ENCODE assay signal across 1 cellular context in genomic region chrX:39194673-39195072, GRCh38.
TF ChIP-seq lines count a peak whose summit lies in the region.

No MANE protein-coding gene starts in this region.

TF ChIP-seq in HEK293, 187 proteins besides CTCF, POLR2A, EP300 and RAD21 (continued from another document):
- TF ChIP-seq, protein P1, sequence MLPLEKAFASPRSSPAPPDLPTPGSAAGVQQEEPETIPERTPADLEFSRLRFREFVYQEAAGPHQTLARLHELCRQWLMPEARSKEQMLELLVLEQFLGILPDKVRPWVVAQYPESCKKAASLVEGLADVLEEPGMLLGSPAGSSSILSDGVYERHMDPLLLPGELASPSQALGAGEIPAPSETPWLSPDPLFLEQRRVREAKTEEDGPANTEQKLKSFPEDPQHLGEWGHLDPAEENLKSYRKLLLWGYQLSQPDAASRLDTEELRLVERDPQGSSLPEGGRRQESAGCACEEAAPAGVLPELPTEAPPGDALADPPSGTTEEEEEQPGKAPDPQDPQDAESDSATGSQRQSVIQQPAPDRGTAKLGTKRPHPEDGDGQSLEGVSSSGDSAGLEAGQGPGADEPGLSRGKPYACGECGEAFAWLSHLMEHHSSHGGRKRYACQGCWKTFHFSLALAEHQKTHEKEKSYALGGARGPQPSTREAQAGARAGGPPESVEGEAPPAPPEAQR (tag by site-specific recombination; IDR thresholded peaks at IDR 0.05), result no peak
- TF ChIP-seq, protein P2, sequence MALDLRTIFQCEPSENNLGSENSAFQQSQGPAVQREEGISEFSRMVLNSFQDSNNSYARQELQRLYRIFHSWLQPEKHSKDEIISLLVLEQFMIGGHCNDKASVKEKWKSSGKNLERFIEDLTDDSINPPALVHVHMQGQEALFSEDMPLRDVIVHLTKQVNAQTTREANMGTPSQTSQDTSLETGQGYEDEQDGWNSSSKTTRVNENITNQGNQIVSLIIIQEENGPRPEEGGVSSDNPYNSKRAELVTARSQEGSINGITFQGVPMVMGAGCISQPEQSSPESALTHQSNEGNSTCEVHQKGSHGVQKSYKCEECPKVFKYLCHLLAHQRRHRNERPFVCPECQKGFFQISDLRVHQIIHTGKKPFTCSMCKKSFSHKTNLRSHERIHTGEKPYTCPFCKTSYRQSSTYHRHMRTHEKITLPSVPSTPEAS (tag by site-specific recombination; IDR thresholded peaks at IDR 0.05), result no peak
